8 cellular contexts compared by ENCODE assay signal in the genomic region with DNA sequence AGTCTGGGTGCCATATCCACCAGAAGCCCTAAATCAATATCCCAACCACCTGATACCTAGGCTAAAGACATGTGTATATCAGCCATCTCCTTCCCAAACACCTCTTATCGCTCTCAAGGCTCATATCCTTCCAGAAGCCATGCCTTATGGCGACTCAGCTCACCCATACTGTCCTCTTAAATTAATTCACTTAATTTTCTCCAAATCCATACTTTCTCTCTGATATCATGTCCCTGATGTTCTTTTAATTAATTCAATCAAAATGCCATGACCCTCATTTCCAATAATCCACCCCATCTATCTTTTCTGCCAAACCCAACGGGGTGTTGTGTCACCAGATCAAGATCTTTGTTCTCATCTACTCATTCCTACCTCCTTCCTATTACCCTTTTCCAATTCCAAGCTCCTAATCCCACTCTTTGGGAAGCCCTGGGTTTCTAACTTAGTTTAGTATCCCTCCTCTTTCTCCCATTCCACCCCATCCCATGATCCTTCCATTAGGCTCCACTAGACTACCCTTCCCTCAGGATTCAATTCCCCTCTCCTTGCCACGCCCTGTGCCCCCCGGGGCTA. TPM values are rescaled to one million over a fixed set of nuclear protein-coding genes. Genes with fewer than 3 reads are reported as not detected.
DNase-seq lines count a peak whose midpoint lies in the region; FAIRE-seq and TF ChIP-seq lines count a peak whose summit lies in the region.

No MANE protein-coding gene starts in this region.

- intact Hi-C loops in kidney (cut with DNase I), result no loop called here

- H3K36me3 Mint-ChIP-seq in activated naive CD8-positive, alpha-beta T cell, result peaks cover 2% of the 10 kb centered on the region

- peak overlapping the region; percentile 98 for H3K27ac Mint-ChIP-seq in activated naive CD8-positive, alpha-beta T cell

- H3K4me1 ChIP-seq in kidney (ENCODE audit: control insufficient read depth in 1 of 2, insufficient read depth in 1 of 2, low read depth in 1 of 2, low read length in 2 of 2), result peaks cover 17 to 21% of the 10 kb centered on the region in 2 donors

- H3K4me1 Mint-ChIP-seq in activated naive CD8-positive, alpha-beta T cell (ENCODE audit: low read depth), result peaks cover 55% of the 10 kb centered on the region

- no peak for TF ChIP-seq CTCF in kidney (IDR thresholded peaks at IDR 0.05; ENCODE audit: borderline replicate concordance, extremely low read depth, insufficient read depth)

- H3K4me3 Mint-ChIP-seq in activated naive CD8-positive, alpha-beta T cell, result peak overlapping the region; percentile 100

- no peak for FAIRE-seq in kidney (lab: Jason Lieb, UNC)

- peak overlapping the region; percentile 84 to 88 for H3K4me3 ChIP-seq in kidney (ENCODE audit: low read length in 2 of 2)

- H3K9me3 Mint-ChIP-seq in activated naive CD8-positive, alpha-beta T cell (ENCODE audit: low read depth), result no peaks in the 10 kb centered on the region

- peak; percentile 43 for DNase-seq in NCI-H82 (lab: John Stamatoyannopoulos, UW)
- DNase-seq in NCI-H82 treated with DMSO at 0.1 percent for 48 hours (lab: John Stamatoyannopoulos, UW; ENCODE audit: unreplicated experiment), result no peak
- DNase-seq in kidney, result no peak
- no peak for DNase-seq in substantia nigra (lab: John Stamatoyannopoulos, UW)
- DNase-seq in occipital lobe (lab: John Stamatoyannopoulos, UW), result no peak
- DNase-seq in activated CD4-positive, alpha-beta T cell treated with anti-CD3 and anti-CD28 coated beads for 4 hours, result no peak
- no peak for DNase-seq in NK-92 treated with Interleukin-12 subunit alpha and Interleukin-12 subunit beta, amount 100 ng/mL, for 24 hours (lab: John Stamatoyannopoulos, UW)

- peak overlapping the region; percentile 78 to 79 for H3K9ac ChIP-seq in kidney (ENCODE audit: low read length in 2 of 2)

- H3K27ac ChIP-seq in kidney (ENCODE audit: low read depth in 2 of 2, low read length in 2 of 2), result peak overlapping the region; percentile 73 to 98
- peak overlapping the region; percentile 97 for H3K27ac ChIP-seq in substantia nigra (ENCODE audit: low read depth, low read length, poor library complexity, severe bottlenecking)

- no peaks in the 10 kb centered on the region for H3K36me3 ChIP-seq in kidney (ENCODE audit: control insufficient read depth in 1 of 2, insufficient read depth in 2 of 2, low read length in 2 of 2)

- no peaks in the 10 kb centered on the region for H3K27me3 Mint-ChIP-seq in activated naive CD8-positive, alpha-beta T cell

- no peaks in the 10 kb centered on the region for H3K9me3 ChIP-seq in kidney (ENCODE audit: control insufficient read depth in 1 of 2, low read length in 2 of 2)

RNA-seq across cellular contexts. Expression of a gene that starts 0.7 kb away (rescaled TPM):
- total RNA-seq in kidney, result 54.7 TPM
- 16.2 TPM for polyA plus RNA-seq in kidney (ENCODE audit: insufficient read depth, low read depth, low replicate concordance)
- total RNA-seq in occipital lobe, result 8.0 TPM

RNA-seq across cellular contexts. Expression of a gene that starts 50.4 kb away (rescaled TPM):
- total RNA-seq in kidney, result 271 TPM
- polyA plus RNA-seq in kidney (ENCODE audit: insufficient read depth, low read depth, low replicate concordance), result 939 TPM
- 61.8 TPM for total RNA-seq in occipital lobe
